Comparison of ENCODE assay signal across 28 cellular contexts in genomic region chr1:85746777-85747176, GRCh38.
"Had no signal": no experiment of that assay in that cellular context is flagged by ENCODE, and none has a peak within 500 bp of the region (broad histone marks: within the 10 kb centered on the region; RNA-seq: fewer than 3 reads in every experiment).

No MANE protein-coding gene starts in this region.

- H3K4me2 ChIP-seq: hepatocyte had no signal

- DNase-seq: activated CD4-positive, alpha-beta T cell treated with anti-CD3 and anti-CD28 coated beads for 1 hour; activated CD4-positive, alpha-beta T cell treated with anti-CD3 and anti-CD28 coated beads, Interleukin-2, amount 50 U/mL, for 1 hour; activated CD8-positive, alpha-beta T cell treated with anti-CD3 and anti-CD28 coated beads for 36 hours; activated gamma-delta T cell treated with Interleukin-2 at 50 U/mL for 16 hours; activated naive CD4-positive, alpha-beta T cell treated with anti-CD3 and anti-CD28 coated beads, Interleukin-2, amount 50 U/mL, for 16 hours; activated T-cell treated with anti-CD3 and anti-CD28 coated beads, Interleukin-2, amount 50 U/mL, for 4 hours; amniotic stem cell; central memory CD4-positive, alpha-beta T cell; esophagus squamous epithelium; islet precursor cell; left ventricle myocardium inferior; mesendoderm; mucosa of descending colon; posterior cingulate gyrus; right lobe of liver; stimulated activated CD4-positive, alpha-beta T cell treated with anti-CD3 and anti-CD28 coated beads, Interleukin-2, amount 100 ng/mL, for 48 hours; stimulated activated naive CD4-positive, alpha-beta T cell treated with Interleukin-2 at 50 U/mL for 16 hours; T-helper 17 cell; trophoblast cell; uterus had no signal

- H3K36me3 ChIP-seq: esophagus squamous epithelium, left ventricle myocardium inferior, right lobe of liver, thoracic aorta, uterus had no signal

- H3K4me3 ChIP-seq: esophagus squamous epithelium, hepatocyte, left ventricle myocardium inferior, lung, mucosa of descending colon, right lobe of liver, thoracic aorta, uterus had no signal

- H3K27ac ChIP-seq: epithelial cell of prostate, esophagus squamous epithelium, hepatocyte, left ventricle myocardium inferior, right lobe of liver, thoracic aorta, uterus had no signal

- H3K4me1 Mint-ChIP-seq: activated T-helper 17 cell treated with anti-CD3 and anti-CD28 coated beads, Interleukin-2, amount 50 U/mL, for 72 hours; T-helper 17 cell; WTC11 had no signal

- H3K27me3 Mint-ChIP-seq: dendritic cell treated with granulocyte-macrophage colony-stimulating factor and Interleukin-4, amounts not matched to agents 40 ng/mL and 50 ng/mL, for 4 days had no signal

- H3K79me2 ChIP-seq: hepatocyte had no signal

- H3K4me1 ChIP-seq: esophagus squamous epithelium, left ventricle myocardium inferior, right lobe of liver, uterus had no signal

- H3K4me3 Mint-ChIP-seq: activated CD8-positive, alpha-beta T cell treated with anti-CD3 and anti-CD28 coated beads for 36 hours; activated T-cell treated with anti-CD3 and anti-CD28 coated beads, Interleukin-2, amount 50 U/mL, for 4 hours; activated T-helper 17 cell treated with anti-CD3 and anti-CD28 coated beads, Interleukin-2, amount 50 U/mL, for 72 hours; dendritic cell treated with granulocyte-macrophage colony-stimulating factor and Interleukin-4, amounts not matched to agents 40 ng/mL and 50 ng/mL, for 4 days; natural killer cell treated with Interleukin-12 subunit alpha and Interleukin-12 subunit beta and Interleukin-15 and Interleukin-18, amount 100 ng/mL, for 72 hours; T-helper 17 cell; WTC11 had no signal

- H2AFZ ChIP-seq: hepatocyte had no signal

- H3K36me3 Mint-ChIP-seq: natural killer cell treated with Interleukin-12 subunit alpha and Interleukin-12 subunit beta and Interleukin-15 and Interleukin-18, amount 100 ng/mL, for 72 hours; WTC11 had no signal

- H3K27ac Mint-ChIP-seq: activated CD8-positive, alpha-beta T cell treated with anti-CD3 and anti-CD28 coated beads for 36 hours; activated T-helper 17 cell treated with anti-CD3 and anti-CD28 coated beads, Interleukin-2, amount 50 U/mL, for 72 hours; dendritic cell treated with granulocyte-macrophage colony-stimulating factor and Interleukin-4, amounts not matched to agents 40 ng/mL and 50 ng/mL, for 4 days; natural killer cell treated with Interleukin-12 subunit alpha and Interleukin-12 subunit beta and Interleukin-15 and Interleukin-18, amount 100 ng/mL, for 72 hours; T-helper 17 cell; WTC11 had no signal

- H3K27me3 ChIP-seq: esophagus squamous epithelium, hepatocyte, right lobe of liver, uterus had no signal

- H3K9me3 ChIP-seq: esophagus squamous epithelium, left ventricle myocardium inferior, mucosa of descending colon, right lobe of liver, thoracic aorta, uterus had no signal

- ATAC-seq: activated CD8-positive, alpha-beta T cell treated with anti-CD3 and anti-CD28 coated beads for 36 hours; activated T-cell treated with anti-CD3 and anti-CD28 coated beads, Interleukin-2, amount 50 U/mL, for 4 hours; activated T-helper 17 cell treated with anti-CD3 and anti-CD28 coated beads, Interleukin-2, amount 50 U/mL, for 72 hours; mucosa of descending colon; natural killer cell treated with Interleukin-12 subunit alpha and Interleukin-12 subunit beta and Interleukin-15 and Interleukin-18, amount 100 ng/mL, for 72 hours; right lobe of liver; T-helper 17 cell; WTC11 had no signal

- H3K9me3 Mint-ChIP-seq: activated CD8-positive, alpha-beta T cell treated with anti-CD3 and anti-CD28 coated beads for 36 hours; activated T-cell treated with anti-CD3 and anti-CD28 coated beads, Interleukin-2, amount 50 U/mL, for 4 hours; activated T-helper 17 cell treated with anti-CD3 and anti-CD28 coated beads, Interleukin-2, amount 50 U/mL, for 72 hours; dendritic cell treated with granulocyte-macrophage colony-stimulating factor and Interleukin-4, amounts not matched to agents 40 ng/mL and 50 ng/mL, for 4 days; natural killer cell treated with Interleukin-12 subunit alpha and Interleukin-12 subunit beta and Interleukin-15 and Interleukin-18, amount 100 ng/mL, for 72 hours; WTC11 had no signal
